ENCODE assay signal across 26 cellular contexts in genomic region chr20:15909995-15910394, GRCh38.
"Had no signal": no experiment of that assay in that cellular context is flagged by ENCODE, and none has a peak within 500 bp of the region (broad histone marks: within the 10 kb centered on the region; RNA-seq: fewer than 3 reads in every experiment).

No MANE protein-coding gene starts in this region.

- H3K9me3 ChIP-seq: colonic mucosa, esophagus squamous epithelium, gastrocnemius medialis, heart right ventricle, left lung, lower lobe of right lung, mucosa of descending colon had no signal

- H3K9me3 Mint-ChIP-seq: endodermal cell, mesothelial cell of epicardium had no signal

- H3K4me1 ChIP-seq: colonic mucosa, esophagus squamous epithelium, gastrocnemius medialis, heart right ventricle, left lung, lower lobe of right lung had no signal

- H3K27ac ChIP-seq: colonic mucosa, esophagus squamous epithelium, gastrocnemius medialis, heart right ventricle, left lung, lower lobe of right lung had no signal

- FAIRE-seq: endometrium, endothelial cell of umbilical vein, islet of Langerhans, keratinocyte had no signal

- DNase-seq: colonic mucosa; cortex of kidney; effector CD8-positive, alpha-beta T cell; effector memory CD8-positive, alpha-beta T cell; endodermal cell; esophagus squamous epithelium; foreskin fibroblast; foreskin melanocyte; gastrocnemius medialis; glutamatergic neuron; head of caudate nucleus; heart right ventricle; hippocampal formation; left cardiac atrium; left lung; left ventricle myocardium superior; lower lobe of right lung; mesenchymal stem cell; mucosa of descending colon; naive B cell had no signal

- ATAC-seq: effector memory CD8-positive, alpha-beta T cell; gastrocnemius medialis; heart right ventricle; left cardiac atrium; left lung; left ventricle myocardium superior; lower lobe of right lung; mucosa of descending colon had no signal

- H3K36me3 ChIP-seq: colonic mucosa, esophagus squamous epithelium, gastrocnemius medialis, heart right ventricle, left lung, lower lobe of right lung had no signal

- H3K27ac Mint-ChIP-seq: dendritic cell treated with granulocyte-macrophage colony-stimulating factor and Interleukin-4, amounts not matched to agents 40 ng/mL and 50 ng/mL, for 4 days; effector memory CD8-positive, alpha-beta T cell; endodermal cell; mesothelial cell of epicardium had no signal

- H3K27me3 Mint-ChIP-seq: dendritic cell treated with granulocyte-macrophage colony-stimulating factor and Interleukin-4, amounts not matched to agents 40 ng/mL and 50 ng/mL, for 4 days; effector memory CD8-positive, alpha-beta T cell; naive B cell had no signal

- H3K36me3 Mint-ChIP-seq: mesothelial cell of epicardium had no signal

- H3K27me3 ChIP-seq: colonic mucosa, esophagus squamous epithelium, gastrocnemius medialis, left lung had no signal

- H3K4me3 Mint-ChIP-seq: dendritic cell treated with granulocyte-macrophage colony-stimulating factor and Interleukin-4, amounts not matched to agents 40 ng/mL and 50 ng/mL, for 4 days; effector memory CD8-positive, alpha-beta T cell; endodermal cell; mesothelial cell of epicardium; naive B cell had no signal

- H3K4me3 ChIP-seq: colonic mucosa, esophagus squamous epithelium, gastrocnemius medialis, heart right ventricle, left lung, lower lobe of right lung, mucosa of descending colon had no signal
